ENCODE assay signal across 1 cellular context in the genomic region with DNA sequence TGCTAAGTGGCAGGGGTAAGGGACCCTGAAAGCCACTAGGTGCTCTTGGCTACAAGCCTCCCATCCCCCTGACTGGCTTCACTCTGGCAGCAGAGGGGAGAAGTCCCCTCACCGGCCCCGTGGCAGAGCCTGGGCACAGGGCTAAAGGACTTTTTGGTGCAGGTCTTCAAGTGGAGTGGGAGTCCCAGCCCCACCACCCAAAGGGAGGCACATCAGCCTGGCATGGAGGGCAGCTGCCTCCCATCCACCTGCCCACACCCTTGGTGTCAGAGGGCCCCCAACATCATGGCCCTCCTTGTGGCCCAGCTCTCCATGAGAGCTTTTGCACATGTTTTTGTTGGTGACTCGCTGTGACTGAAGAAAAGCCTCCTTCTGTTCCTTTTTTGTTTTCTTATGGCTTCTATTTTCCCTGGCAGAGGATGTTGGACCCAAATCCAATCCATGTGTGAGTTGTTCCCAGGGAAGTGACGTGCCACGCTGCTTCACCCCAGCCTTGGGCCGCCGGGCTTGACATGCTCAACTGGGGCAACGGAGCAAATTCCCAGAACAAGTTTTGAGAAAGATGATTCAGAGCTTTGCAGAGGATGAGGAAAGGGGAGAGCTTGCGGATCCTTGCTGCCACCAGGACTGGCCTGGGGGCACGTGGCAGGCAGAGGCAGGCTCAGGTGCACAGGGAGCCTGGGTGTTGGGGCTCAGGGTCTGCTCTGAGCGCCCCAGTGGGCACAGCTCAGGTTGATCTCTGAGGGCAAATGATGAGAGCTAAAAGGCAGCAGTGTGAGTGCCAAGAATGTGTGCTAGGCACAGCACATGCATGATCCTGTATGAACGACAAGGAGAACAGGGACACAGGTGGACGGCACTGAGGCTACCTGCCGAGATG.
TF ChIP-seq lines count a peak whose summit lies in the region.

No MANE protein-coding gene starts in this region.

TF ChIP-seq in SK-N-SH treated with all-trans-retinoic acid at 6 μM for 48 hours, 23 proteins besides CTCF, POLR2A, EP300 and RAD21 (continued from another document):
- TF ChIP-seq PATZ1 (CRISPR knock-in tag; IDR thresholded peaks at IDR 0.05; ENCODE audit: borderline replicate concordance) (no peak), RARB (CRISPR knock-in tag; IDR thresholded peaks at IDR 0.05) (no peak), TCF4 (CRISPR knock-in tag; IDR thresholded peaks at IDR 0.05; ENCODE audit: borderline replicate concordance) (no peak), PPARA (CRISPR knock-in tag; IDR thresholded peaks at IDR 0.05; ENCODE audit: borderline replicate concordance) (no peak), ZNF70 (CRISPR knock-in tag; IDR thresholded peaks at IDR 0.05) (no peak), CSDC2 (CRISPR knock-in tag; IDR thresholded peaks at IDR 0.05) (no peak), ZFP30 (CRISPR knock-in tag; IDR thresholded peaks at IDR 0.05) (no peak)
